In genomic region chr17:82403662-82404660, GRCh38 we compare ENCODE assay signal across 22 cellular contexts. TPM values are rescaled to one million over a fixed set of nuclear protein-coding genes. Genes with fewer than 3 reads are reported as not detected.
"Had no signal": no experiment of that assay in that cellular context is flagged by ENCODE, and none has a peak within 500 bp of the region (broad histone marks: within the 10 kb centered on the region; RNA-seq: fewer than 3 reads in every experiment).

No MANE protein-coding gene starts in this region.

- H3K9me3 ChIP-seq: ascending aorta, left lung, stomach had no signal

- H3K4me3 ChIP-seq: ascending aorta, coronary artery, left lung, stomach had no signal

- H3K27me3 ChIP-seq: ascending aorta, left lung, stomach had no signal

- DNase-seq: activated CD4-positive, alpha-beta memory T cell treated with anti-CD3 and anti-CD28 coated beads, Interleukin-2, amount 10 ng/mL, durations not matched to agents 7 days and 5 days; activated CD4-positive, alpha-beta T cell treated with anti-CD3 and anti-CD28 coated beads for 48 hours; activated CD4-positive, CD25-positive, alpha-beta regulatory T cell; activated CD8-positive, alpha-beta memory T cell treated with anti-CD3 and anti-CD28 coated beads, Interleukin-2, amount 10 ng/mL, durations not matched to agents 7 days and 5 days; activated naive CD4-positive, alpha-beta T cell treated with Interleukin-2 at 50 U/mL for 16 hours; activated naive CD8-positive, alpha-beta T cell treated with anti-CD3 and anti-CD28 coated beads, Interleukin-2, amount 50 U/mL, for 24 hours; activated T-cell treated with anti-CD3 and anti-CD28 coated beads, Interleukin-2, amount 50 U/mL, for 1 hour; foreskin melanocyte; hypothalamus; left lung; midbrain; stomach; T1000 had no signal

- H3K4me1 ChIP-seq: ascending aorta had no signal

- H3K27ac ChIP-seq: ascending aorta, coronary artery, left lung, stomach had no signal

- ATAC-seq: activated CD8-positive, alpha-beta memory T cell treated with anti-CD3 and anti-CD28 coated beads, Interleukin-2, amount 10 ng/mL, durations not matched to agents 7 days and 5 days; activated naive CD8-positive, alpha-beta T cell treated with anti-CD3 and anti-CD28 coated beads, Interleukin-2, amount 50 U/mL, for 24 hours; left lung had no signal

RNA-seq across cellular contexts. Expression of gene UTS2R, which starts 32.4 kb away (rescaled TPM):
- total RNA-seq: activated CD4-positive, alpha-beta memory T cell treated with anti-CD3 and anti-CD28 coated beads, Interleukin-2, amount 10 ng/mL, durations not matched to agents 7 days and 5 days; activated T-helper 2 cell treated with anti-CD3 and anti-CD28 coated beads, Interferon-gamma antibody, Interleukin-2, Interleukin-4, amounts not matched to agents 10 μg/mL and 5 μg/mL and 100 μg/mL, durations not matched to agents 14 hours and 24 hours and 36 hours; ascending aorta; epithelial cell of proximal tubule; kidney epithelial cell; left lung; lung microvascular endothelial cell; omental fat pad; stomach; temporal lobe had no signal
- polyA plus RNA-seq: stomach had no signal

RNA-seq across cellular contexts. Expression of gene TEX19, which starts 44.9 kb away (rescaled TPM):
- total RNA-seq: activated CD4-positive, alpha-beta memory T cell treated with anti-CD3 and anti-CD28 coated beads, Interleukin-2, amount 10 ng/mL, durations not matched to agents 7 days and 5 days; activated T-helper 2 cell treated with anti-CD3 and anti-CD28 coated beads, Interferon-gamma antibody, Interleukin-2, Interleukin-4, amounts not matched to agents 10 μg/mL and 5 μg/mL and 100 μg/mL, durations not matched to agents 14 hours and 24 hours and 36 hours; ascending aorta; epithelial cell of proximal tubule; kidney epithelial cell; left lung; lung microvascular endothelial cell; omental fat pad; progenitor cell of endocrine pancreas; stomach; temporal lobe had no signal
- polyA plus RNA-seq: stomach had no signal
